In the genomic region with DNA sequence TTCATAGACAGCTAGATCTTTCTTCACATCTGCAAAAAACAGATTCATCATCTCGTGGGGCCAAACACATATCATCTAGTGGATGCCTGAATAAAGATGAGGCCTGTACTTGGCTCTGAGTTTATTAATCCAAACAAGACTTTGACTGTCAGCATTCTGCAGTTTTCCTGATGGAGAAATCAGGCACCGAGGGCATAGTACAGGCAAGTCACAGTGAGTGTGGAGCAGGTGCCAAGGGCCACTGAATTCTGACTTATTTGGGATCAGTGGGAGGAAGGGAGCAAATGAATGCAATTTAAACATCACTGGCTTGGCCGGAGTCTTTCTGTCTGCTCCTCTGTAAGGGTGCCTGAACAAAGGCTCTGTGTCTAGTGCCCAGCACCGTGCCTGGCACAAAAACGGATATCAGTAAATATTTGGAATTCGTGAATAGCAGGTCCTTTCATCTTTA, we compare ENCODE assay signal across 8 cellular contexts. TPM values are rescaled to one million over a fixed set of nuclear protein-coding genes. Genes with fewer than 3 reads are reported as not detected.
DNase-seq lines count a peak whose midpoint lies in the region; ATAC-seq and TF ChIP-seq lines count a peak whose summit lies in the region.

No MANE protein-coding gene starts in this region.

- TF ChIP-seq POLR2A in upper lobe of left lung (IDR thresholded peaks at IDR 0.05) = no peak

- TF ChIP-seq CTCF in cardiac muscle cell (IDR thresholded peaks at IDR 0.05; ENCODE audit: low read depth, low read length) = no peak
- TF ChIP-seq CTCF in MCF 10A (IDR thresholded peaks at IDR 0.05; ENCODE audit: unreplicated experiment) = no peak
- no peak for TF ChIP-seq CTCF in upper lobe of left lung (IDR thresholded peaks at IDR 0.05)

- H3K27ac ChIP-seq in cardiac muscle cell (peak overlapping the region; percentile 85), upper lobe of left lung (peak overlapping the region; percentile 27 to 92 (median 84))

- H3K4me1 ChIP-seq in cardiac muscle cell (ENCODE audit: low read depth) (peaks cover 43% of the 10 kb centered on the region), upper lobe of left lung (peaks cover 35 to 57% (median 41%) of the 10 kb centered on the region in 4 donors)

- H3K36me3 Mint-ChIP-seq in MCF 10A (ENCODE audit: insufficient read depth, unreplicated experiment) = no peaks in the 10 kb centered on the region

- peak overlapping the region; percentile 94 for H3K27ac Mint-ChIP-seq in MCF 10A (ENCODE audit: low read depth, unreplicated experiment)

- ATAC-seq in Right ventricle myocardium superior (ENCODE audit: poor library complexity) (no peak), upper lobe of left lung (ENCODE audit: low FRiP score in 2 of 2) (no peak), HG03175 (IDR thresholded peaks at IDR 0.05; ENCODE audit: unreplicated experiment) (no peak), HG02798 (IDR thresholded peaks at IDR 0.05; ENCODE audit: poor library complexity, unreplicated experiment) (no peak)

- CTCF ChIA-PET in MCF 10A (lab: Yijun Ruan, JAX) = interaction anchor here (0.5 to 5.7 kb wide), 6 partner anchors 9 to 229 kb away, joined by 3 to 52 read pairs (median 12); no protein-coding TSS in a partner anchor

- WGBS in upper lobe of left lung, 2 donors = 5 to 11% methylated on average over 6 of the region's 6 CpGs

- no peaks in the 10 kb centered on the region for H3K36me3 ChIP-seq in cardiac muscle cell
- no peaks in the 10 kb centered on the region for H3K36me3 ChIP-seq in upper lobe of left lung

- TSS peak; percentile 41 for BruUV-seq in MCF 10A (replicated peaks; lab: Mats Ljungman, UMichigan)

- H3K27me3 ChIP-seq in cardiac muscle cell = no peaks in the 10 kb centered on the region
- no peaks in the 10 kb centered on the region for H3K27me3 ChIP-seq in upper lobe of left lung

- H3K4me3 Mint-ChIP-seq in MCF 10A (ENCODE audit: unreplicated experiment) = peak overlapping the region; percentile 92

- POLR2A ChIA-PET in MCF 10A (lab: Yijun Ruan, JAX) = interaction anchor here (0.6 to 6.8 kb wide), 17 partner anchors 18 to 500 kb away, joined by 3 to 68 read pairs (median 4); partner anchors contain the start of genes GINS3, KATNB1 and MMP15

- TF ChIP-seq EP300 in upper lobe of left lung (IDR thresholded peaks at IDR 0.05) = no peak

- H3K9me3 Mint-ChIP-seq in MCF 10A (ENCODE audit: unreplicated experiment) = no peaks in the 10 kb centered on the region

- peak overlapping the region; percentile 56 for H3K4me3 ChIP-seq in cardiac muscle cell
- H3K4me3 ChIP-seq in upper lobe of left lung = peak overlapping the region; percentile 74 to 93 (median 82)

- no peaks in the 10 kb centered on the region for H3K27me3 Mint-ChIP-seq in MCF 10A (ENCODE audit: insufficient read depth, unreplicated experiment)

- H3K9me3 ChIP-seq in cardiac muscle cell (ENCODE audit: low read depth) (no peaks in the 10 kb centered on the region), upper lobe of left lung (no peaks in the 10 kb centered on the region)

- peaks cover 26% of the 10 kb centered on the region for H3K4me1 Mint-ChIP-seq in MCF 10A (ENCODE audit: insufficient read depth, unreplicated experiment)

- intact Hi-C loops in Right ventricle myocardium superior (cut with DNase I) (loop anchor here (10.0 kb wide), 1 partner anchor 223 kb away; no protein-coding TSS in a partner anchor), MCF 10A (cut with micrococcal nuclease) (loop anchor here (5.0 to 10.0 kb wide), 2 partner anchors 231 to 527 kb away; no protein-coding TSS in a partner anchor)

- no peak for DNase-seq in cardiac muscle cell (ENCODE audit: low read depth in 1 of 2, low spot score in 1 of 2)
- DNase-seq in Right ventricle myocardium superior = no peak
- DNase-seq in MCF 10A (ENCODE audit: unreplicated experiment) = peak; percentile 1
- DNase-seq in medulla oblongata (ENCODE audit: extremely low spot score) = peak; percentile 64
- DNase-seq in upper lobe of left lung = no peak
- no peak for DNase-seq in OCI-M1 (lab: John Stamatoyannopoulos, UW)

RNA-seq across cellular contexts. Expression of gene CFAP20, which starts 1.0 kb away (rescaled TPM):
- total RNA-seq in cardiac muscle cell (154 and 198 TPM in 2 replicates), Right ventricle myocardium superior (34.2 TPM), MCF 10A (2022) (35.6 and 36.9 TPM in 2 replicates), upper lobe of left lung (10 to 100 TPM; 12.6 to 43.3 (median 26.4) TPM)
- 118 and 137 TPM in 2 replicates for polyA plus RNA-seq in cardiac muscle cell

Comparison
In these comparisons a context has a peak if more than half of its experiments do, and no peak if none do; other contexts are left out.
1. DNase-seq: peak in MCF 10A (single experiment) and medulla oblongata (single experiment); none in cardiac muscle cell (0 of 2), Right ventricle myocardium superior (single experiment), upper lobe of left lung (0 of 2) and OCI-M1 (single experiment).